1 cellular context compared by ENCODE assay signal in the genomic region with DNA sequence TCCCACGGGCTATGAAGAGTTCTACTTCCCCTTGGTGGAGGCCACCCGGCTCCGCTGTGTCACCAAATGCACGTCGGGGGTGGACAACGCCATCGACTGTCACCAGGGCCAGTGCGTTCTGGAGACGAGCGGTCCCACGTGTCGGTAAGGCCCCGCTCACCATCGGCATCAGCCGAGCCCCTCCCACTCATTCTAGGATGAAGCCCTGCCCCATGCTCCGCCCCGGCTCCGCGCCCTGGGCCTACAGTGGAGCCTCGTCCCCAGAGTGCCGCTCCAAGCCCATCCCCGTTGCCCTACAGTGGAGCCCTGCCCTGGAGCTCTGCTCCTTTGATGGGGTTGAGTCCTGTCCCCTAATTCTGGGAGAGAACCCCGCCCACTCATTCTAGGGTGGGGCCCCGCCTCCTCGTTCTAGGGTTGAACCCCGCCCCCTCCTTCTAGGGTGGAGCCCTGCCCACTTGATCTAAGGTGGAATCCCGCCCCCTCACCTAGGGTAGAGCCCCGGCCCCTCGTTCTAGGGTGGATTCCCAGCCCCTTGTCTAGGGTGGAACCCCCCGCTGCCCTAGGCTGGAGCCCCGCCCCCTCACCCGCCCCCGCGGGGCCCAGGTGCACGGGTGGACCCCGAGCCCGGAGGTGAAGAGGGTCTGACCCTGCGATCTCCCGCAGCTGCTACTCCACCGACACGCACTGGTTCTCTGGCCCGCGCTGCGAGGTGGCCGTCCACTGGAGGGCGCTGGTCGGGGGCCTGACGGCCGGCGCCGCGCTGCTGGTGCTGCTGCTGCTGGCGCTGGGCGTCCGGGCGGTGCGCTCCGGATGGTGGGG.
A peak's percentile ranks its signal among the peaks of the same experiment; 100 is the strongest.
TF ChIP-seq lines count a peak whose summit lies in the region.

No MANE protein-coding gene starts in this region.

TF ChIP-seq in K562, 482 proteins besides CTCF, POLR2A, EP300 and RAD21 (continued from another document):
- TF ChIP-seq TOE1 (IDR thresholded peaks at IDR 0.05; ENCODE audit: borderline replicate concordance) (0 out of 2 replicates have a peak, but pooled peaks have one; percentile 31), TOE1 (CRISPR knock-in tag; IDR thresholded peaks at IDR 0.05; ENCODE audit: borderline replicate concordance, low read depth) (no peak), L3MBTL2 (IDR thresholded peaks at IDR 0.05) (peak; percentile 77), HNRNPLL (IDR thresholded peaks at IDR 0.05; ENCODE audit: low read depth, low read length, poor library complexity, severe bottlenecking) (peak; percentile 27), ZFX (CRISPR knock-in tag; IDR thresholded peaks at IDR 0.05) (peak; percentile 49), STAG1 (CRISPR knock-in tag; IDR thresholded peaks at IDR 0.05; ENCODE audit: borderline replicate concordance) (peak; percentile 62; the same call in 1 of the 2 replicates), ZNF133 (CRISPR knock-in tag; IDR thresholded peaks at IDR 0.05) (no peak), MBD2 (IDR thresholded peaks at IDR 0.05; ENCODE audit: borderline replicate concordance, low read depth) (0 out of 2 replicates have a peak, but pooled peaks have one; percentile 31), GTF2E2 (tag; IDR thresholded peaks at IDR 0.05) (no peak), HLTF (IDR thresholded peaks at IDR 0.05) (no peak), HNRNPK (IDR thresholded peaks at IDR 0.05; ENCODE audit: low read depth, low read length, poor library complexity, severe bottlenecking) (peak; percentile 80), SMAD4 (CRISPR knock-in tag; conservative IDR thresholded peaks at IDR 0.05) (peak; percentile 74), LCOR (CRISPR knock-in tag; IDR thresholded peaks at IDR 0.05) (0 out of 2 replicates have a peak, but pooled peaks have one; percentile 35), TARDBP (IDR thresholded peaks at IDR 0.05) (peak; percentile 83), HDAC6 (IDR thresholded peaks at IDR 0.05; ENCODE audit: low read depth, low read length) (no peak), CREM (IDR thresholded peaks at IDR 0.05; ENCODE audit: low read depth) (peak; percentile 89), XRCC5 (IDR thresholded peaks at IDR 0.05; ENCODE audit: low read depth, low read length) (peak; percentile 87; the same call in 1 of the 2 replicates), SIN3B (IDR thresholded peaks at IDR 0.05; ENCODE audit: low read depth) (peak; percentile 63; the same call in 1 of the 2 replicates), ATF1 (CRISPR knock-in tag; IDR thresholded peaks at IDR 0.05) (peak; percentile 56; the same call in 1 of the 2 replicates), ATF1 (tag; IDR thresholded peaks at IDR 0.05) (no peak), RCOR1 (IDR thresholded peaks at IDR 0.05; ENCODE audit: borderline replicate concordance in 1 of 2, low read depth in 2 of 2, low read length in 2 of 2) (peak in 1 of 2 experiments; percentile 84; a peak in 3 of 4 replicates), CBX1 (IDR thresholded peaks at IDR 0.05; ENCODE audit: low read depth) (peak; percentile 92; the same call in 1 of the 2 replicates), RUNX1 (IDR thresholded peaks at IDR 0.05; ENCODE audit: low read depth) (peak; percentile 62; the same call in 1 of the 2 replicates), ZNF785 (CRISPR knock-in tag; IDR thresholded peaks at IDR 0.05) (no peak), MAZ (CRISPR knock-in tag; conservative IDR thresholded peaks at IDR 0.05 in 1 of 2, IDR thresholded peaks at IDR 0.05 in 1 of 2) (peak; percentile 73 to 96; a peak in 3 of 4 replicates), CBFA2T3 (IDR thresholded peaks at IDR 0.05) (peak; percentile 8; the same call in 1 of the 2 replicates), ZSCAN29 (IDR thresholded peaks at IDR 0.05) (peak; percentile 57; the same call in 1 of the 2 replicates), RB1 (IDR thresholded peaks at IDR 0.05; ENCODE audit: low read depth) (peak; percentile 99), NR1H2 (CRISPR knock-in tag; IDR thresholded peaks at IDR 0.05) (0 out of 2 replicates have a peak, but pooled peaks have one; percentile 18), ZNF384 (IDR thresholded peaks at IDR 0.05; ENCODE audit: low read depth, low read length) (peak; percentile 72), ZFPM2 (CRISPR knock-in tag; IDR thresholded peaks at IDR 0.05) (no peak), SMC3 (conservative IDR thresholded peaks at IDR 0.05; ENCODE audit: insufficient read depth, low read depth, low read length) (peak; percentile 97), EGR1 (conservative IDR thresholded peaks at IDR 0.05) (peak; percentile 92), ZNF253 (CRISPR knock-in tag; conservative IDR thresholded peaks at IDR 0.05) (no peak)
- TF ChIP-seq, protein P1, sequence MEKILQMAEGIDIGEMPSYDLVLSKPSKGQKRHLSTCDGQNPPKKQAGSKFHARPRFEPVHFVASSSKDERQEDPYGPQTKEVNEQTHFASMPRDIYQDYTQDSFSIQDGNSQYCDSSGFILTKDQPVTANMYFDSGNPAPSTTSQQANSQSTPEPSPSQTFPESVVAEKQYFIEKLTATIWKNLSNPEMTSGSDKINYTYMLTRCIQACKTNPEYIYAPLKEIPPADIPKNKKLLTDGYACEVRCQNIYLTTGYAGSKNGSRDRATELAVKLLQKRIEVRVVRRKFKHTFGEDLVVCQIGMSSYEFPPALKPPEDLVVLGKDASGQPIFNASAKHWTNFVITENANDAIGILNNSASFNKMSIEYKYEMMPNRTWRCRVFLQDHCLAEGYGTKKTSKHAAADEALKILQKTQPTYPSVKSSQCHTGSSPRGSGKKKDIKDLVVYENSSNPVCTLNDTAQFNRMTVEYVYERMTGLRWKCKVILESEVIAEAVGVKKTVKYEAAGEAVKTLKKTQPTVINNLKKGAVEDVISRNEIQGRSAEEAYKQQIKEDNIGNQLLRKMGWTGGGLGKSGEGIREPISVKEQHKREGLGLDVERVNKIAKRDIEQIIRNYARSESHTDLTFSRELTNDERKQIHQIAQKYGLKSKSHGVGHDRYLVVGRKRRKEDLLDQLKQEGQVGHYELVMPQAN (IDR thresholded peaks at IDR 0.05; ENCODE audit: borderline replicate concordance): peak; percentile 26; the same call in 1 of the 2 replicates
- TF ChIP-seq, protein P2, sequence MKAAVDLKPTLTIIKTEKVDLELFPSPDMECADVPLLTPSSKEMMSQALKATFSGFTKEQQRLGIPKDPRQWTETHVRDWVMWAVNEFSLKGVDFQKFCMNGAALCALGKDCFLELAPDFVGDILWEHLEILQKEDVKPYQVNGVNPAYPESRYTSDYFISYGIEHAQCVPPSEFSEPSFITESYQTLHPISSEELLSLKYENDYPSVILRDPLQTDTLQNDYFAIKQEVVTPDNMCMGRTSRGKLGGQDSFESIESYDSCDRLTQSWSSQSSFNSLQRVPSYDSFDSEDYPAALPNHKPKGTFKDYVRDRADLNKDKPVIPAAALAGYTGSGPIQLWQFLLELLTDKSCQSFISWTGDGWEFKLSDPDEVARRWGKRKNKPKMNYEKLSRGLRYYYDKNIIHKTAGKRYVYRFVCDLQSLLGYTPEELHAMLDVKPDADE (conservative IDR thresholded peaks at IDR 0.05; ENCODE audit: control insufficient read depth, low read depth, low read length): peak; percentile 83; the same call in 1 of the 2 replicates
- TF ChIP-seq, protein P3, sequence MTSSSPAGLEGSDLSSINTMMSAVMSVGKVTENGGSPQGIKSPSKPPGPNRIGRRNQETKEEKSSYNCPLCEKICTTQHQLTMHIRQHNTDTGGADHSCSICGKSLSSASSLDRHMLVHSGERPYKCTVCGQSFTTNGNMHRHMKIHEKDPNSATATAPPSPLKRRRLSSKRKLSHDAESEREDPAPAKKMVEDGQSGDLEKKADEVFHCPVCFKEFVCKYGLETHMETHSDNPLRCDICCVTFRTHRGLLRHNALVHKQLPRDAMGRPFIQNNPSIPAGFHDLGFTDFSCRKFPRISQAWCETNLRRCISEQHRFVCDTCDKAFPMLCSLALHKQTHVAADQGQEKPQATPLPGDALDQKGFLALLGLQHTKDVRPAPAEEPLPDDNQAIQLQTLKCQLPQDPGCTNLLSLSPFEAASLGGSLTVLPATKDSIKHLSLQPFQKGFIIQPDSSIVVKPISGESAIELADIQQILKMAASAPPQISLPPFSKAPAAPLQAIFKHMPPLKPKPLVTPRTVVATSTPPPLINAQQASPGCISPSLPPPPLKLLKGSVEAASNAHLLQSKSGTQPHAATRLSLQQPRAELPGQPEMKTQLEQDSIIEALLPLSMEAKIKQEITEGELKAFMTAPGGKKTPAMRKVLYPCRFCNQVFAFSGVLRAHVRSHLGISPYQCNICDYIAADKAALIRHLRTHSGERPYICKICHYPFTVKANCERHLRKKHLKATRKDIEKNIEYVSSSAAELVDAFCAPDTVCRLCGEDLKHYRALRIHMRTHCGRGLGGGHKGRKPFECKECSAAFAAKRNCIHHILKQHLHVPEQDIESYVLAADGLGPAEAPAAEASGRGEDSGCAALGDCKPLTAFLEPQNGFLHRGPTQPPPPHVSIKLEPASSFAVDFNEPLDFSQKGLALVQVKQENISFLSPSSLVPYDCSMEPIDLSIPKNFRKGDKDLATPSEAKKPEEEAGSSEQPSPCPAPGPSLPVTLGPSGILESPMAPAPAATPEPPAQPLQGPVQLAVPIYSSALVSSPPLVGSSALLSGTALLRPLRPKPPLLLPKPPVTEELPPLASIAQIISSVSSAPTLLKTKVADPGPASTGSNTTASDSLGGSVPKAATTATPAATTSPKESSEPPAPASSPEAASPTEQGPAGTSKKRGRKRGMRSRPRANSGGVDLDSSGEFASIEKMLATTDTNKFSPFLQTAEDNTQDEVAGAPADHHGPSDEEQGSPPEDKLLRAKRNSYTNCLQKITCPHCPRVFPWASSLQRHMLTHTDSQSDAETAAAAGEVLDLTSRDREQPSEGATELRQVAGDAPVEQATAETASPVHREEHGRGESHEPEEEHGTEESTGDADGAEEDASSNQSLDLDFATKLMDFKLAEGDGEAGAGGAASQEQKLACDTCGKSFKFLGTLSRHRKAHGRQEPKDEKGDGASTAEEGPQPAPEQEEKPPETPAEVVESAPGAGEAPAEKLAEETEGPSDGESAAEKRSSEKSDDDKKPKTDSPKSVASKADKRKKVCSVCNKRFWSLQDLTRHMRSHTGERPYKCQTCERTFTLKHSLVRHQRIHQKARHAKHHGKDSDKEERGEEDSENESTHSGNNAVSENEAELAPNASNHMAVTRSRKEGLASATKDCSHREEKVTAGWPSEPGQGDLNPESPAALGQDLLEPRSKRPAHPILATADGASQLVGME (CRISPR knock-in tag; IDR thresholded peaks at IDR 0.05): peak; percentile 60; the same call in 1 of the 2 replicates
- TF ChIP-seq, protein P4, sequence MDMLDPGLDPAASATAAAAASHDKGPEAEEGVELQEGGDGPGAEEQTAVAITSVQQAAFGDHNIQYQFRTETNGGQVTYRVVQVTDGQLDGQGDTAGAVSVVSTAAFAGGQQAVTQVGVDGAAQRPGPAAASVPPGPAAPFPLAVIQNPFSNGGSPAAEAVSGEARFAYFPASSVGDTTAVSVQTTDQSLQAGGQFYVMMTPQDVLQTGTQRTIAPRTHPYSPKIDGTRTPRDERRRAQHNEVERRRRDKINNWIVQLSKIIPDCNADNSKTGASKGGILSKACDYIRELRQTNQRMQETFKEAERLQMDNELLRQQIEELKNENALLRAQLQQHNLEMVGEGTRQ (CRISPR knock-in tag; IDR thresholded peaks at IDR 0.05): no peak
- TF ChIP-seq, protein P5, sequence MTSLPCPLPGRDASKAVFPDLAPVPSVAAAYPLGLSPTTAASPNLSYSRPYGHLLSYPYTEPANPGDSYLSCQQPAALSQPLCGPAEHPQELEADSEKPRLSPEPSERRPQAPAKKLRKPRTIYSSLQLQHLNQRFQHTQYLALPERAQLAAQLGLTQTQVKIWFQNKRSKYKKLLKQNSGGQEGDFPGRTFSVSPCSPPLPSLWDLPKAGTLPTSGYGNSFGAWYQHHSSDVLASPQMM (CRISPR knock-in tag; IDR thresholded peaks at IDR 0.05): no peak
